ENCODE assay signal across 10 cellular contexts in the genomic region with DNA sequence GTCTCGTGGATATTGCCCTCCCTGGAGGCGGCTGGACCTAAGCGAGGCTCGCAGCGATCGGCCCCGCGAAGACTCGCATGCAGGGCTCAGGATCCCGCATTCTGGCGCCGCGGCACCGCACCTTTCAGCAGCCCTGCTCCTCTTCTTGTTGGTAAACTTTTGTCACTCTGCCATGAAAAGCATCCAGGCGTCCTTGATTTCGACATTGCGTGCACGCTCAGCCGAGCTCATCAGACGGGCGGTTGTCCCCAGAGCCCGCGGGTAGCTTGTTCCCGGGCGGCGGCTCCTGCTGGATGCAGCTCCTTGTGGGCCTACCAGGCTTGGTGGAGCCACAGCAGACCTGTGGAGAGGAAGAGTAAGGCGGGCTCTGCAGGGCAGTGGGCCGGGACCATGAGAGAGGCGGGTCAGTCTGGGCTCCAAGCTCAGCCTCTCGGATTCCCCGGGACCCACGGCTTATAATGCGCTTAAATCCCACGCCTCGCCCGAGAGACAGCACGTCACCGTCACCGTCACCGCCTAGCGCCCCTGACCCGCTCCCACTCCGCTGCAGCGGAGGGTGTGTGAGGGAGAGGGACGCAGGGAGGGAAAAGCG. TPM values are rescaled to one million over a fixed set of nuclear protein-coding genes. Genes with fewer than 3 reads are reported as not detected.
DNase-seq lines count a peak whose midpoint lies in the region; ATAC-seq and TF ChIP-seq lines count a peak whose summit lies in the region.
"Had no signal": no experiment of that assay in that cellular context is flagged by ENCODE, and none has a peak within 500 bp of the region (broad histone marks: within the 10 kb centered on the region; RNA-seq: fewer than 3 reads in every experiment).

No MANE protein-coding gene starts in this region.

- no peak for TF ChIP-seq CTCF in GM12875 (IDR thresholded peaks at IDR 0.05; ENCODE audit: borderline replicate concordance, insufficient read depth, low read depth, low read length)
- TF ChIP-seq CTCF in body of pancreas (IDR thresholded peaks at IDR 0.05) = no peak
- no peak for TF ChIP-seq CTCF in lower lobe of right lung (IDR thresholded peaks at IDR 0.05)
- no peak for TF ChIP-seq CTCF in testis (IDR thresholded peaks at IDR 0.05)

- no peaks in the 10 kb centered on the region for H3K27me3 ChIP-seq in body of pancreas
- H3K27me3 ChIP-seq in lower lobe of right lung (ENCODE audit: low read depth) = peaks cover 44% of the 10 kb centered on the region
- H3K27me3 ChIP-seq in testis = no peaks in the 10 kb centered on the region

- TF ChIP-seq POLR2A in body of pancreas (IDR thresholded peaks at IDR 0.05) (peak in 2 of 3 donors; percentile 30 to 41), testis (IDR thresholded peaks at IDR 0.05) (no peak)

- H3K27ac ChIP-seq in body of pancreas = peak overlapping the region; percentile 68 to 95 (median 88)
- H3K27ac ChIP-seq in lower lobe of right lung = no peak overlapping the region
- H3K27ac ChIP-seq in testis = peak overlapping the region; percentile 15 to 38

- DNase-seq in NCI-H2227 treated with DMSO at 0.1 percent for 48 hours (lab: John Stamatoyannopoulos, UW) (peak; percentile 8), body of pancreas (peak; percentile 46 to 61 (median 52)), lower lobe of right lung (no peak), testis (peak; percentile 72), OCI-M1 (lab: John Stamatoyannopoulos, UW) (no peak), NOMO-1 treated with DMSO at 0.1 percent for 48 hours (lab: John Stamatoyannopoulos, UW; ENCODE audit: unreplicated experiment) (no peak)

- intact Hi-C loops in body of pancreas (cut with DNase I) = no loop called here
- intact Hi-C loops in lower lobe of right lung (cut with DNase I) = no loop called here
- intact Hi-C loops in testis (cut with DNase I; ENCODE audit: low total_unique reads) = no loop called here

- H3K9me3 ChIP-seq in body of pancreas = no peaks in the 10 kb centered on the region
- H3K9me3 ChIP-seq in lower lobe of right lung = peaks cover 6% of the 10 kb centered on the region
- H3K9me3 ChIP-seq in testis = no peaks in the 10 kb centered on the region

- WGBS in body of pancreas, 2 donors = 9 to 17% methylated on average over 18 to 40 of the region's 46 CpGs
- WGBS in testis, 2 donors = 2% methylated on average over 25 to 46 of the region's 46 CpGs

- ATAC-seq in body of pancreas (no peak), lower lobe of right lung (no peak), GM18868 (IDR thresholded peaks at IDR 0.05; ENCODE audit: unreplicated experiment) (no peak)
- ATAC-seq: K562 had no signal

- H3K4me3 ChIP-seq in GM12875 (ENCODE audit: low read depth, low read length) (peak overlapping the region; percentile 46), body of pancreas (peak overlapping the region in 1 of 2 donors; percentile 62), lower lobe of right lung (peak overlapping the region; percentile 61), testis (peak overlapping the region; percentile 55 to 74)
- H3K4me3 ChIP-seq: K562 had no signal

- H3K4me1 ChIP-seq in body of pancreas = peaks cover 28% of the 10 kb centered on the region
- peaks cover 25% of the 10 kb centered on the region for H3K4me1 ChIP-seq in lower lobe of right lung
- peaks cover 4% of the 10 kb centered on the region for H3K4me1 ChIP-seq in testis

- H3K36me3 ChIP-seq in body of pancreas (replicated peaks in 1 of 2; ENCODE audit: insufficient read depth in 1 of 2, low read depth in 2 of 2) = no peaks in the 10 kb centered on the region
- H3K36me3 ChIP-seq in lower lobe of right lung = no peaks in the 10 kb centered on the region
- no peaks in the 10 kb centered on the region for H3K36me3 ChIP-seq in testis (ENCODE audit: low read depth, missing control alignments)

RNA-seq across cellular contexts. Expression of gene ANKRD18A, which starts 1.8 kb away (rescaled TPM):
- total RNA-seq in body of pancreas = 10 to 100 TPM in 1 of 2 donors, 1 to 10 TPM in 1; 6.5 to 23.1 TPM
- total RNA-seq in lower lobe of right lung = 4.3 TPM
- 10 to 100 TPM; 51.7 to 80.2 TPM for total RNA-seq in testis
- 14.2 TPM for polyA plus RNA-seq in testis (ENCODE audit: insufficient read depth, low read depth, low replicate concordance)
- total RNA-seq: fibroblast of villous mesenchyme had no signal
- polyA plus RNA-seq: K562 had no signal

Comparison
In these comparisons a context has a peak if more than half of its experiments do, and no peak if none do; other contexts are left out.
1. DNase-seq: peak in NCI-H2227 treated with DMSO at 0.1 percent for 48 hours (single experiment), body of pancreas (4 of 4) and testis (single experiment); none in lower lobe of right lung (single experiment), OCI-M1 (single experiment) and NOMO-1 treated with DMSO at 0.1 percent for 48 hours (single experiment).